11 cellular contexts compared by ENCODE assay signal in genomic region chr15:39553947-39554731, GRCh38. TPM values are rescaled to one million over a fixed set of nuclear protein-coding genes. Genes with fewer than 3 reads are reported as not detected.
DNase-seq lines count a peak whose midpoint lies in the region; ATAC-seq lines count a peak whose summit lies in the region.
"Had no signal": no experiment of that assay in that cellular context is flagged by ENCODE, and none has a peak within 500 bp of the region (broad histone marks: within the 10 kb centered on the region; RNA-seq: fewer than 3 reads in every experiment).

No MANE protein-coding gene starts in this region.

- peak; percentile 48 for DNase-seq in DMS153 treated with DMSO at 0.1 percent for 48 hours (lab: John Stamatoyannopoulos, UW; ENCODE audit: unreplicated experiment)
- peak; percentile 49 for DNase-seq in NCI-H2081 treated with DMSO at 0.1 percent for 48 hours (lab: John Stamatoyannopoulos, UW)
- DNase-seq in left colon, result peak; percentile 61 to 67
- no peak for DNase-seq in HPDE6-E6E7 (ENCODE audit: extremely low spot score)
- DNase-seq in NCI-H526 (lab: John Stamatoyannopoulos, UW), result no peak
- no peak for DNase-seq in stimulated activated naive CD8-positive, alpha-beta T cell treated with anti-CD3 and anti-CD28 coated beads, Interleukin-15, Interleukin-2, amounts not matched to agents 100 U/mL and 50 U/mL, for 24 hours
- no peak for DNase-seq in inferior parietal cortex (ENCODE audit: extremely low spot score)
- DNase-seq: activated CD4-positive, alpha-beta T cell treated with anti-CD3 and anti-CD28 coated beads, Interleukin-2, amount 50 U/mL, for 1 hour; NCI-H524; T-cell had no signal

- ATAC-seq in GM21526 (IDR thresholded peaks at IDR 0.05; ENCODE audit: low FRiP score, unreplicated experiment) (peak; percentile 56), left colon (peak; percentile 98)
- no peak for ATAC-seq in stimulated activated naive CD8-positive, alpha-beta T cell treated with anti-CD3 and anti-CD28 coated beads, Interleukin-15, Interleukin-2, amounts not matched to agents 100 U/mL and 50 U/mL, for 24 hours
- ATAC-seq: T-cell had no signal

- intact Hi-C loops in left colon (cut with DNase I, micrococcal nuclease), result no loop called here

RNA-seq across cellular contexts. Expression of gene THBS1, which starts 26.7 kb away (rescaled TPM):
- 100 to 1,000 TPM; 174 to 181 TPM for total RNA-seq in left colon

Comparison
In these comparisons a context has a peak if more than half of its experiments do, and no peak if none do; other contexts are left out.
1. DNase-seq: peak in DMS153 treated with DMSO at 0.1 percent for 48 hours (single experiment), NCI-H2081 treated with DMSO at 0.1 percent for 48 hours (single experiment) and left colon (2 of 2); none in HPDE6-E6E7 (single experiment), NCI-H526 (0 of 2), stimulated activated naive CD8-positive, alpha-beta T cell treated with anti-CD3 and anti-CD28 coated beads, Interleukin-15, Interleukin-2, amounts not matched to agents 100 U/mL and 50 U/mL, for 24 hours (single experiment) and inferior parietal cortex (single experiment).